ENCODE assay signal across 16 cellular contexts in genomic region chr9:130480673-130481072, GRCh38. TPM values are rescaled to one million over a fixed set of nuclear protein-coding genes. Genes with fewer than 3 reads are reported as not detected.
A peak's percentile ranks its signal among the peaks of the same experiment; 100 is the strongest.
DNase-seq lines count a peak whose midpoint lies in the region; ATAC-seq and TF ChIP-seq lines count a peak whose summit lies in the region.
"Had no signal": no experiment of that assay in that cellular context is flagged by ENCODE, and none has a peak within 500 bp of the region (broad histone marks: within the 10 kb centered on the region; RNA-seq: fewer than 3 reads in every experiment).

No MANE protein-coding gene starts in this region.

- H3K9me3 ChIP-seq in Panc1 (ENCODE audit: control insufficient read depth, insufficient read depth, low read depth, low read length) (no peaks in the 10 kb centered on the region), mucosa of descending colon (no peaks in the 10 kb centered on the region), right atrium auricular region (no peaks in the 10 kb centered on the region)
- H3K9me3 ChIP-seq: uterus had no signal

- DNase-seq in Panc1 (ENCODE audit: low read depth, low spot score) (no peak), epithelial cell of proximal tubule (ENCODE audit: low read depth) (no peak), mucosa of descending colon (no peak), SHP77 (lab: John Stamatoyannopoulos, UW) (no peak), cerebellar nuclear complex (lab: John Stamatoyannopoulos, UW) (no peak), Right ventricle myocardium superior (no peak), right atrium auricular region (ENCODE audit: low spot score) (no peak)
- DNase-seq: activated CD4-positive, alpha-beta memory T cell treated with anti-CD3 and anti-CD28 coated beads for 36 hours; DMS79 treated with DMSO at 0.1 percent for 48 hours; NCI-H1048; stimulated activated CD4-positive, alpha-beta T cell treated with anti-CD3 and anti-CD28 coated beads, Interleukin-2, amount 100 ng/mL, for 48 hours; T-helper 17 cell; uterus had no signal

- H3K4me1 ChIP-seq in Panc1 (ENCODE audit: control insufficient read depth, insufficient read depth, low read length) (no peaks in the 10 kb centered on the region), mucosa of descending colon (ENCODE audit: low read depth) (no peaks in the 10 kb centered on the region), right atrium auricular region (no peaks in the 10 kb centered on the region)
- H3K4me1 ChIP-seq: uterus had no signal

- H3K27me3 ChIP-seq in Panc1 (ENCODE audit: control insufficient read depth, insufficient read depth, low read length) = no peaks in the 10 kb centered on the region
- H3K27me3 ChIP-seq in right atrium auricular region = no peaks in the 10 kb centered on the region
- H3K27me3 ChIP-seq: uterus had no signal

- TF ChIP-seq CTCF in GM12873 (IDR thresholded peaks at IDR 0.05; ENCODE audit: insufficient read depth, low read depth, low read length, missing control alignments) (peak; percentile 9), Panc1 (IDR thresholded peaks at IDR 0.05) (no peak), epithelial cell of proximal tubule (conservative IDR thresholded peaks at IDR 0.05; ENCODE audit: low read depth, low read length) (peak; percentile 18), mucosa of descending colon (IDR thresholded peaks at IDR 0.05) (no peak), right atrium auricular region (IDR thresholded peaks at IDR 0.05) (no peak)

- no peak overlapping the region for H3K4me3 ChIP-seq in Panc1 (ENCODE audit: low read depth in 2 of 2, low read length in 2 of 2)
- H3K4me3 ChIP-seq in epithelial cell of proximal tubule (ENCODE audit: low read depth, low read length) = no peak overlapping the region
- H3K4me3 ChIP-seq in mucosa of descending colon = no peak overlapping the region
- no peak overlapping the region for H3K4me3 ChIP-seq in right atrium auricular region
- H3K4me3 ChIP-seq: uterus had no signal

- POLR2A ChIA-PET in Panc1 (lab: Charles Lee) = no interaction called here

- CTCF ChIA-PET in Panc1 (lab: Charles Lee) = interaction anchor here (0.6 kb wide), 1 partner anchor 174 kb away, joined by 4 read pairs; no protein-coding TSS in a partner anchor

- no peak overlapping the region for H3K27ac ChIP-seq in Panc1 (ENCODE audit: low read length)
- H3K27ac ChIP-seq in right atrium auricular region = no peak overlapping the region
- H3K27ac ChIP-seq: epithelial cell of prostate, uterus had no signal

- no TSS peak for BruUV-seq in Panc1 (replicated peaks; lab: Mats Ljungman, UMichigan)

- ATAC-seq in Panc1 (peak; percentile 66; the same call in 1 of the 2 replicates), mucosa of descending colon (peak; percentile 12), Right ventricle myocardium superior (ENCODE audit: poor library complexity) (no peak)
- ATAC-seq: stimulated activated effector memory CD8-positive, alpha-beta T cell treated with anti-CD3 and anti-CD28 coated beads, Interleukin-12 subunit alpha, Interleukin-12 subunit beta, amount 100 ng/mL, for 72 hours; T-helper 17 cell had no signal

- intact Hi-C loops in Panc1 (cut with micrococcal nuclease; ENCODE audit: unreplicated experiment) (no loop called here), mucosa of descending colon (cut with DNase I, micrococcal nuclease) (no loop called here), Right ventricle myocardium superior (cut with DNase I) (no loop called here)

- in situ Hi-C loops in Panc1 (cut with HindIII; ENCODE audit: low pct_unique_long_range_greater_than_20kb, low sequenced_read_pairs) = no loop called here

- H3K36me3 ChIP-seq in Panc1 (ENCODE audit: control insufficient read depth, insufficient read depth, low read length) = no peaks in the 10 kb centered on the region
- H3K36me3 ChIP-seq in mucosa of descending colon (ENCODE audit: low read depth) = no peaks in the 10 kb centered on the region
- peaks cover 6% of the 10 kb centered on the region for H3K36me3 ChIP-seq in right atrium auricular region
- H3K36me3 ChIP-seq: uterus had no signal

RNA-seq across cellular contexts. Expression of gene ASS1, which starts 35.9 kb away (rescaled TPM):
- 26.2 TPM for total RNA-seq in Panc1 (2021; ENCODE audit: unreplicated experiment)
- polyA plus RNA-seq in Panc1 (2012; ENCODE audit: insufficient read length) = 56.4 TPM
- total RNA-seq in epithelial cell of proximal tubule = 6.3 and 9.4 TPM in 2 replicates
- 100 to 1,000 TPM; 221 to 410 (median 408) TPM for total RNA-seq in mucosa of descending colon
- 74.4 TPM for total RNA-seq in Right ventricle myocardium superior
- total RNA-seq in right atrium auricular region = 100 to 1,000 TPM in 1 of 2 donors, 10 to 100 TPM in 1; 75.3 to 110 TPM
- total RNA-seq: T-helper 17 cell had no signal

Comparison
In these comparisons a context has a peak if more than half of its experiments do, and no peak if none do; other contexts are left out.
1. CTCF ChIP-seq: peak in GM12873 (single experiment) and epithelial cell of proximal tubule (single experiment); none in Panc1 (single experiment), mucosa of descending colon (single experiment) and right atrium auricular region (0 of 2).